In the genomic region with DNA sequence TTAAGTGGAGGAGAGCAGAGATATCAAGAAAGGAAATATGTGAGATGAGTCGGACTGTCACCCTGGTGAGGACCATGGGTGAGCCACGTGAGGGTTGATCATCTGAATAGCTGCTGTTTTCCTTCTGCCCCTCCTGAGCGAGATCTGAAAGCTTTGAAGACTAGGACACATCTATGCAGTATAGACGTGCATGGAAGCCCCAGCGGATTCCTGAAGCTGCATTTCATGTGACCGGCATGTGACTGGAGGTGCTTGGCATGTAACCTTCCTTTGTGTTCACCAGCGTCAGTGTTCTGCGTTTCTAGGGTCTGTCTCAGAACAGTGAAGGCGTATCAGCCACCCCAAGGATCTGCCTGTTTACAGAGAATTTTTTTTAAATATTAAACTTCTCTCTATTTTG, we compare ENCODE assay signal across 18 cellular contexts.
DNase-seq lines count a peak whose midpoint lies in the region; ATAC-seq and TF ChIP-seq lines count a peak whose summit lies in the region.
"Had no signal": no experiment of that assay in that cellular context is flagged by ENCODE, and none has a peak within 500 bp of the region (broad histone marks: within the 10 kb centered on the region; RNA-seq: fewer than 3 reads in every experiment).

No MANE protein-coding gene starts in this region.

- H3K9ac ChIP-seq in endodermal cell (ENCODE audit: extremely low read depth, low read length, poor library complexity, severe bottlenecking) (no peak overlapping the region), parathyroid adenoma (no peak overlapping the region)
- H3K9ac ChIP-seq: BLaER1, GM23248 had no signal

- H3K27ac Mint-ChIP-seq in endodermal cell, result peak overlapping the region; percentile 4

- no peak overlapping the region for H3K4me3 Mint-ChIP-seq in endodermal cell
- H3K4me3 Mint-ChIP-seq: CD4-positive, alpha-beta memory T cell had no signal

- H2AFZ ChIP-seq in parathyroid adenoma, result no peak overlapping the region
- H2AFZ ChIP-seq: GM23248 had no signal

- WGBS in endodermal cell (ENCODE audit: insufficient coverage in 1 of 2, insufficient read length in 1 of 2), 2 experiments, result 89 to 93% methylated on average over 9 of the region's 9 CpGs

- ATAC-seq in HG03432 (IDR thresholded peaks at IDR 0.05; ENCODE audit: unreplicated experiment) (no peak), SK-N-SH treated with all-trans-retinoic acid at 6 μM for 48 hours (no peak)
- ATAC-seq: A549 had no signal

- H3K4me3 ChIP-seq in cardiac muscle cell (no peak overlapping the region), right atrium auricular region (no peak overlapping the region), endodermal cell (ENCODE audit: low read length) (no peak overlapping the region), parathyroid adenoma (ENCODE audit: low read depth, low read length) (no peak overlapping the region)
- H3K4me3 ChIP-seq: A549, BLaER1, GM23248, HAP-1, Peyer's patch had no signal

- H3K79me2 ChIP-seq in parathyroid adenoma, result peaks cover 67% of the 10 kb centered on the region

- H3K4me1 ChIP-seq in cardiac muscle cell (ENCODE audit: low read depth), result peaks cover 7% of the 10 kb centered on the region
- H3K4me1 ChIP-seq in right atrium auricular region, result peaks cover 0 to 17% of the 10 kb centered on the region in 2 donors
- H3K4me1 ChIP-seq in endodermal cell (ENCODE audit: control insufficient read depth, insufficient read depth, low read length), result no peaks in the 10 kb centered on the region
- peaks cover 40% of the 10 kb centered on the region for H3K4me1 ChIP-seq in parathyroid adenoma
- H3K4me1 ChIP-seq: Peyer's patch had no signal

- DNase-seq in cardiac muscle cell (ENCODE audit: low read depth in 1 of 2, low spot score in 1 of 2) (no peak), right atrium auricular region (ENCODE audit: low spot score) (no peak), endodermal cell (no peak), NCI-H1694 (lab: John Stamatoyannopoulos, UW) (no peak)
- DNase-seq: CD4-positive, alpha-beta memory T cell; DMS53; GM23248; MM.1S; NCI-H1092 treated with DMSO at 0.1 percent for 48 hours; NCI-H146; NCI-H2081 treated with DMSO at 0.1 percent for 48 hours; Peyer's patch had no signal

- no peaks in the 10 kb centered on the region for H3K9me3 Mint-ChIP-seq in endodermal cell
- H3K9me3 Mint-ChIP-seq: CD4-positive, alpha-beta memory T cell had no signal

- H3K36me3 ChIP-seq in cardiac muscle cell (no peaks in the 10 kb centered on the region), right atrium auricular region (no peaks in the 10 kb centered on the region), endodermal cell (ENCODE audit: control insufficient read depth, insufficient read depth, low read length) (peaks cover 4% of the 10 kb centered on the region), parathyroid adenoma (ENCODE audit: control insufficient read depth, insufficient read depth, low read length) (no peaks in the 10 kb centered on the region)
- H3K36me3 ChIP-seq: HAP-1, Peyer's patch had no signal

- no peak for TF ChIP-seq CTCF in cardiac muscle cell (IDR thresholded peaks at IDR 0.05; ENCODE audit: low read depth, low read length)
- TF ChIP-seq CTCF in right atrium auricular region (IDR thresholded peaks at IDR 0.05), result no peak
- TF ChIP-seq CTCF in endodermal cell (conservative IDR thresholded peaks at IDR 0.05), result no peak
- no peak for TF ChIP-seq CTCF in parathyroid adenoma (IDR thresholded peaks at IDR 0.05)

- H3K9me3 ChIP-seq in cardiac muscle cell (ENCODE audit: low read depth) (no peaks in the 10 kb centered on the region), right atrium auricular region (no peaks in the 10 kb centered on the region), endodermal cell (ENCODE audit: control insufficient read depth, low read length) (no peaks in the 10 kb centered on the region), parathyroid adenoma (ENCODE audit: control insufficient read depth, low read length) (no peaks in the 10 kb centered on the region)
- H3K9me3 ChIP-seq: A549, BLaER1, HAP-1, Peyer's patch had no signal

- H3K27me3 ChIP-seq in cardiac muscle cell, result no peaks in the 10 kb centered on the region
- no peaks in the 10 kb centered on the region for H3K27me3 ChIP-seq in right atrium auricular region
- no peaks in the 10 kb centered on the region for H3K27me3 ChIP-seq in endodermal cell (ENCODE audit: control insufficient read depth, insufficient read depth, low read length, poor library complexity, severe bottlenecking)
- no peaks in the 10 kb centered on the region for H3K27me3 ChIP-seq in parathyroid adenoma (ENCODE audit: control insufficient read depth, insufficient read depth, low read length)
- H3K27me3 ChIP-seq: BLaER1, Peyer's patch had no signal

- H3K27ac ChIP-seq in cardiac muscle cell (peak overlapping the region; percentile 57), right atrium auricular region (no peak overlapping the region), endodermal cell (ENCODE audit: low read depth, low read length) (no peak overlapping the region), parathyroid adenoma (peak overlapping the region; percentile 73)
- H3K27ac ChIP-seq: A549, BLaER1, GM23248, Peyer's patch had no signal

- H3K4me2 ChIP-seq in parathyroid adenoma (ENCODE audit: low read length), result no peak overlapping the region
- H3K4me2 ChIP-seq: A549, BLaER1 had no signal

- peaks cover 21% of the 10 kb centered on the region for H3K36me3 Mint-ChIP-seq in endodermal cell (ENCODE audit: low read depth)

- no peaks in the 10 kb centered on the region for H3K27me3 Mint-ChIP-seq in endodermal cell (ENCODE audit: insufficient read depth)
- H3K27me3 Mint-ChIP-seq: CD4-positive, alpha-beta memory T cell had no signal

- H3K4me1 Mint-ChIP-seq in endodermal cell, result peaks cover 4% of the 10 kb centered on the region

TF ChIP-seq in SK-N-SH treated with all-trans-retinoic acid at 6 μM for 48 hours, 23 proteins besides CTCF, POLR2A, EP300 and RAD21:
- TF ChIP-seq BACH2 (CRISPR knock-in tag; IDR thresholded peaks at IDR 0.05; ENCODE audit: borderline replicate concordance), result no peak
- TF ChIP-seq PATZ1 (CRISPR knock-in tag; IDR thresholded peaks at IDR 0.05; ENCODE audit: borderline replicate concordance), result no peak
- no peak for TF ChIP-seq SNAI2 (CRISPR knock-in tag; IDR thresholded peaks at IDR 0.05)

Comparison
In these comparisons a context has a peak if more than half of its experiments do, and no peak if none do; other contexts are left out.
1. H3K27ac ChIP-seq: peak in cardiac muscle cell (single experiment) and parathyroid adenoma (single experiment); none in right atrium auricular region (0 of 2) and endodermal cell (single experiment).